1 cellular context compared by ENCODE assay signal in the genomic region with DNA sequence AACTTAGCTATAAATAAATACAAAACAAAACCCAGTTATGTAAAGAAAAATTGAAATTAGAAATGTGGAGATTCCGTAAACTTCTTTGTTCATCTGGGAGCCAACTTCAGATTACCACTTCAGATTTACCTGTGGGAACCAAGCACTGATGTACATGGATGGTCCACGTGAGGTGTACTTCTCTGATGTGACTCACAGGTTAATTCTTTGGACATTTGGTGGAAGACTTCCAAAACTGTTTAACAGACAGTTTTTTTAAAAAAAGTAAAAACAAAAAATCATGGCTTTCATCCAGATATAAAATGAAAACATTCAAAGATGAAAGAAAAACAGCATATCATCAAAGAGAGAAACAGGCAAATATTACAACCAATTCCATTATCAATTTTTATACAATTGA.
TF ChIP-seq lines count a peak whose summit lies in the region.

No MANE protein-coding gene starts in this region.

TF ChIP-seq in GM12878, 131 proteins besides CTCF, POLR2A, EP300 and RAD21 (continued from another document):
- TF ChIP-seq, protein P1, sequence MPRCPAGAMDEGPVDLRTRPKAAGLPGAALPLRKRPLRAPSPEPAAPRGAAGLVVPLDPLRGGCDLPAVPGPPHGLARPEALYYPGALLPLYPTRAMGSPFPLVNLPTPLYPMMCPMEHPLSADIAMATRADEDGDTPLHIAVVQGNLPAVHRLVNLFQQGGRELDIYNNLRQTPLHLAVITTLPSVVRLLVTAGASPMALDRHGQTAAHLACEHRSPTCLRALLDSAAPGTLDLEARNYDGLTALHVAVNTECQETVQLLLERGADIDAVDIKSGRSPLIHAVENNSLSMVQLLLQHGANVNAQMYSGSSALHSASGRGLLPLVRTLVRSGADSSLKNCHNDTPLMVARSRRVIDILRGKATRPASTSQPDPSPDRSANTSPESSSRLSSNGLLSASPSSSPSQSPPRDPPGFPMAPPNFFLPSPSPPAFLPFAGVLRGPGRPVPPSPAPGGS (IDR thresholded peaks at IDR 0.05; ENCODE audit: borderline replicate concordance, insufficient read depth, low read depth, low read length, poor library complexity, severe bottlenecking), result no peak
- TF ChIP-seq FOXM1 (IDR thresholded peaks at IDR 0.05; ENCODE audit: low read depth, low read length) (no peak), YY1 (IDR thresholded peaks at IDR 0.05; ENCODE audit: low read depth, low read length) (no peak), SMAD1 (IDR thresholded peaks at IDR 0.05; ENCODE audit: low read depth, partially characterized antibody) (no peak)
